Comparison of ENCODE assay signal across 19 cellular contexts in genomic region chr2:73006969-73007710, GRCh38.
"Had no signal": no experiment of that assay in that cellular context is flagged by ENCODE, and none has a peak within 500 bp of the region (broad histone marks: within the 10 kb centered on the region; RNA-seq: fewer than 3 reads in every experiment).

No MANE protein-coding gene starts in this region.

- H3K4me1 ChIP-seq: esophagus squamous epithelium, spleen had no signal

- ATAC-seq: activated CD4-positive, alpha-beta T cell treated with anti-CD3 and anti-CD28 coated beads for 36 hours; heart left ventricle; left ventricle myocardium superior; stimulated activated memory B cell treated with anti-CD40 and anti-IgM and Interleukin-4, amounts not matched to agents 10 μg/mL and 1 μg/mL and 100 μg/mL, for 72 hours had no signal

- H3K36me3 ChIP-seq: brain microvascular endothelial cell had no signal

- H3K36me3 Mint-ChIP-seq: activated naive CD8-positive, alpha-beta T cell treated with anti-CD3 and anti-CD28 coated beads for 36 hours had no signal

- H3K4me1 Mint-ChIP-seq: activated CD4-positive, alpha-beta T cell treated with anti-CD3 and anti-CD28 coated beads for 36 hours; activated naive CD8-positive, alpha-beta T cell treated with anti-CD3 and anti-CD28 coated beads for 36 hours; stimulated activated memory B cell treated with anti-CD40 and anti-IgM and Interleukin-4, amounts not matched to agents 10 μg/mL and 1 μg/mL and 100 μg/mL, for 72 hours had no signal

- H3K27me3 Mint-ChIP-seq: activated CD4-positive, alpha-beta T cell treated with anti-CD3 and anti-CD28 coated beads for 36 hours; activated naive CD8-positive, alpha-beta T cell treated with anti-CD3 and anti-CD28 coated beads for 36 hours; dendritic cell treated with granulocyte-macrophage colony-stimulating factor and Interleukin-4, amounts not matched to agents 40 ng/mL and 50 ng/mL, for 4 days; stimulated activated memory B cell treated with anti-CD40 and anti-IgM and Interleukin-4, amounts not matched to agents 10 μg/mL and 1 μg/mL and 100 μg/mL, for 72 hours had no signal

- DNase-seq: activated CD4-positive, alpha-beta T cell treated with anti-CD3 and anti-CD28 coated beads for 36 hours; activated naive CD8-positive, alpha-beta T cell treated with anti-CD3 and anti-CD28 coated beads for 36 hours; activated T-cell treated with anti-CD3 and anti-CD28 coated beads for 4 hours; brain microvascular endothelial cell; esophagus squamous epithelium; foreskin melanocyte; left ventricle myocardium superior; right cardiac atrium; SHP77 treated with DMSO at 0.1 percent for 48 hours; stimulated activated CD4-positive, alpha-beta T cell treated with anti-CD3 and anti-CD28 coated beads, Interleukin-1b, Interleukin-23, amount 100 ng/mL, for 48 hours; T-helper 9 cell; trophoblast cell had no signal

- FAIRE-seq: endometrium, keratinocyte had no signal

- H3K9me3 Mint-ChIP-seq: activated naive CD8-positive, alpha-beta T cell treated with anti-CD3 and anti-CD28 coated beads for 36 hours; dendritic cell treated with granulocyte-macrophage colony-stimulating factor and Interleukin-4, amounts not matched to agents 40 ng/mL and 50 ng/mL, for 4 days; stimulated activated memory B cell treated with anti-CD40 and anti-IgM and Interleukin-4, amounts not matched to agents 10 μg/mL and 1 μg/mL and 100 μg/mL, for 72 hours had no signal

- H3K27ac Mint-ChIP-seq: activated CD4-positive, alpha-beta T cell treated with anti-CD3 and anti-CD28 coated beads for 36 hours; activated naive CD8-positive, alpha-beta T cell treated with anti-CD3 and anti-CD28 coated beads for 36 hours; dendritic cell treated with granulocyte-macrophage colony-stimulating factor and Interleukin-4, amounts not matched to agents 40 ng/mL and 50 ng/mL, for 4 days; stimulated activated memory B cell treated with anti-CD40 and anti-IgM and Interleukin-4, amounts not matched to agents 10 μg/mL and 1 μg/mL and 100 μg/mL, for 72 hours had no signal

- H3K9me3 ChIP-seq: esophagus squamous epithelium had no signal

- H3K27me3 ChIP-seq: brain microvascular endothelial cell, esophagus squamous epithelium, heart left ventricle, spleen had no signal

- H3K4me3 Mint-ChIP-seq: activated CD4-positive, alpha-beta T cell treated with anti-CD3 and anti-CD28 coated beads for 36 hours; activated naive CD8-positive, alpha-beta T cell treated with anti-CD3 and anti-CD28 coated beads for 36 hours; dendritic cell treated with granulocyte-macrophage colony-stimulating factor and Interleukin-4, amounts not matched to agents 40 ng/mL and 50 ng/mL, for 4 days; stimulated activated memory B cell treated with anti-CD40 and anti-IgM and Interleukin-4, amounts not matched to agents 10 μg/mL and 1 μg/mL and 100 μg/mL, for 72 hours had no signal

- H3K27ac ChIP-seq: brain microvascular endothelial cell, esophagus squamous epithelium, heart left ventricle, spleen, VCaP had no signal

- H3K4me3 ChIP-seq: esophagus squamous epithelium, heart left ventricle, spleen had no signal
